28 cellular contexts compared by ENCODE assay signal in the genomic region with DNA sequence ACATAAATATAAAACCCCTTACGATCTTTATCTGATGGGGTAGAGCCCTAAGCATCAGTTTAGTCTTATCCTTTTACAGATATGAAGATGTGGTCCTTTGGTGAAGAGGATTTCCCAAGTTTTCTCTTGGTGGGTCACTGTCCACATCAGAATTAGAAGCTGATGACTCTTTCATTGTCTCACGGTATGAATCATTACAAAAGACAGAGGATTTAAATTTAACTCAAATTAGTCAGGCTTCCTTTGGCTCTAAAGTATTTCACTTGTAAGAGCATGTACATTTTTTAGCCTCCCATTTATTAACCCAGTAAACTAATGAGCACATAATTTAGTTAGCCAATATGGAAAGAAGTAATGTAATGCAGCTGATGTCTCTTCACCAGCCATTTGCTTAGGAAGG. TPM values are rescaled to one million over a fixed set of nuclear protein-coding genes. Genes with fewer than 3 reads are reported as not detected.
DNase-seq lines count a peak whose midpoint lies in the region; ATAC-seq, FAIRE-seq and TF ChIP-seq lines count a peak whose summit lies in the region.
"Had no signal": no experiment of that assay in that cellular context is flagged by ENCODE, and none has a peak within 500 bp of the region (broad histone marks: within the 10 kb centered on the region; RNA-seq: fewer than 3 reads in every experiment).

No MANE protein-coding gene starts in this region.

- H3K4me3 ChIP-seq in AG09309 (ENCODE audit: control insufficient read depth, low read depth, low read length) = no peak overlapping the region
- no peak overlapping the region for H3K4me3 ChIP-seq in bronchial epithelial cell (ENCODE audit: low read depth, low read length)
- H3K4me3 ChIP-seq: spleen, transverse colon had no signal

- TF ChIP-seq CTCF in AG09309 (IDR thresholded peaks at IDR 0.05; ENCODE audit: control insufficient read depth, insufficient read depth, low read depth, low read length, missing control alignments) (no peak), bronchial epithelial cell (IDR thresholded peaks at IDR 0.05; ENCODE audit: insufficient read depth, low read length, severe bottlenecking) (no peak)

- H3K27me3 ChIP-seq in bronchial epithelial cell (ENCODE audit: control insufficient read depth, insufficient read depth, low read length) = no peaks in the 10 kb centered on the region
- H3K27me3 ChIP-seq: spleen, transverse colon had no signal

- no peaks in the 10 kb centered on the region for H3K36me3 ChIP-seq in bronchial epithelial cell (ENCODE audit: control insufficient read depth, insufficient read depth, low read length)
- H3K36me3 ChIP-seq: spleen, transverse colon had no signal

- ATAC-seq in GM19397 (IDR thresholded peaks at IDR 0.05; ENCODE audit: unreplicated experiment) (no peak), HG02938 (IDR thresholded peaks at IDR 0.05; ENCODE audit: unreplicated experiment) (no peak)
- ATAC-seq: activated CD8-positive, alpha-beta T cell treated with anti-CD3 and anti-CD28 coated beads for 36 hours; Right ventricle myocardium inferior had no signal

- no peak overlapping the region for H3K27ac ChIP-seq in substantia nigra (ENCODE audit: low read depth, low read length, poor library complexity, severe bottlenecking)
- H3K27ac ChIP-seq: KMS-11, spleen, transverse colon had no signal

- no peak for FAIRE-seq in bronchial epithelial cell (lab: Jason Lieb, UNC)
- FAIRE-seq: GM18507, HTR-8/SVneo had no signal

- DNase-seq in AG09309 (ENCODE audit: low read depth) (peak; percentile 37), HS-5 (ENCODE audit: low read depth) (peak; percentile 61), bronchial epithelial cell (ENCODE audit: low read depth) (peak; percentile 84), iris pigment epithelial cell (ENCODE audit: low read depth) (peak; percentile 34), NCI-H510A treated with DMSO at 0.1 percent for 48 hours (lab: John Stamatoyannopoulos, UW) (no peak), substantia nigra (lab: John Stamatoyannopoulos, UW) (no peak)
- DNase-seq: activated CD4-positive, CD25-positive, alpha-beta regulatory T cell treated with anti-CD3 and anti-CD28 coated beads, Interleukin-2, amount 50 U/mL, for 72 hours; activated CD8-positive, alpha-beta T cell treated with anti-CD3 and anti-CD28 coated beads for 36 hours; activated naive CD4-positive, alpha-beta T cell treated with anti-CD3 and anti-CD28 coated beads, Interleukin-2, amount 50 U/mL, for 16 hours; activated T-cell treated with anti-CD3 and anti-CD28 coated beads, Interleukin-2, amount 50 U/mL, for 48 hours; aorta; C1 segment of cervical spinal cord; NCI-H1048; NCI-H187; nucleus accumbens; spleen; stimulated activated CD4-positive, alpha-beta T cell treated with anti-CD3 and anti-CD28 coated beads, Interleukin-4, amount 100 ng/mL, for 4 hours; T1000; transverse colon had no signal

RNA-seq across cellular contexts. Expression of a gene that starts 49.9 kb away (rescaled TPM):
- under 0.01 TPM in 1 of 2 replicates, not detected in the other for total RNA-seq in bronchial epithelial cell
- total RNA-seq: A673; activated CD8-positive, alpha-beta T cell treated with anti-CD3 and anti-CD28 coated beads for 36 hours; dermis microvascular lymphatic vessel endothelial cell; lung microvascular endothelial cell had no signal

Comparison
In these comparisons a context has a peak if more than half of its experiments do, and no peak if none do; other contexts are left out.
1. DNase-seq: peak in AG09309 (single experiment), HS-5 (single experiment), bronchial epithelial cell (single experiment) and iris pigment epithelial cell (single experiment); none in NCI-H510A treated with DMSO at 0.1 percent for 48 hours (single experiment) and substantia nigra (0 of 49).